Comparison of ENCODE assay signal across 19 cellular contexts in the genomic region with DNA sequence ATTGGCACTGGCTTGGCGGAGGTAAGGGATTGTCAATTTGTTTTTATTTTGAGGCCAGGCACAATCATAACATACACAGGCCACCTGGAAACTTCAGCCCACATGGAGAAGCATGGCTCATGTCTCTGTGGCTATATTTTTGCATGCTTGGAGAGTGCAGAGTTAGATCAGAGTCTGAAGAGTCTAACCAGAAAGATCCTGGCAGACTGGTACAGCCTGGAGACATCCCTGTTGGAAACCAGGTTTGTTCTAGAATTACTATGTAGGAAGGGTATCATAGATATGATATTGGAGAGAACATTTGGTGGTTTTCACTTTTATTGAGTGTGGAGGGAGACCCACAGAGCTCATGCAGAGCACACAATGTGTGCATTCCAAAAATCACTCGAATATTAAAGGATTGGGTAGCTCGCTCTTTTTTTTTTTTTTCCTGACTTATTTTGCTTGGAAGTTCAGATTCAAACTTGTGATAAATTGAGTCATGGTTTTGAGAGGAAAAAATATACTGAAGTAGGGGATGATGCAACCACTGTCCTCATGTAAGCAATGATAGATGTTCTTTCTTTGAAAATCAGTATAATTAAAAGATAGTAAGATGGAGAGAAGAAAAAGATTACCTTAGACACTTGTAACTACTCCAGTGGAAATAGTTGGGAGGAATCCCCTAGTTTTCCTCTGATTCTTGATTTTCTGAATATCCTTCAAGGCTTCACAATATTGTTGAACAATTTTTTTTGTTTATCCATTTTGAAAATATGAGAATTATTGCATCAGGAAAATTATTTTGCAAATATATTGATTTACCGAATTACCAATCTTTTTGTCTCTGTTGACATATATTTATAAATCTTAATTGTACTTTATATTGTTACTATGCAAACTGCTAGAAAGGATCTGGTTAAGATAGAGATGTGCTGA.
DNase-seq lines count a peak whose midpoint lies in the region; ATAC-seq and TF ChIP-seq lines count a peak whose summit lies in the region.
"Had no signal": no experiment of that assay in that cellular context is flagged by ENCODE, and none has a peak within 500 bp of the region (broad histone marks: within the 10 kb centered on the region; RNA-seq: fewer than 3 reads in every experiment).

No MANE protein-coding gene starts in this region.

- H3K27me3 ChIP-seq in OCI-LY3 (ENCODE audit: low read depth, low read length) (no peaks in the 10 kb centered on the region), osteoblast (ENCODE audit: insufficient read depth, low read length) (no peaks in the 10 kb centered on the region), testis (no peaks in the 10 kb centered on the region)

- no peak for TF ChIP-seq POLR2A in testis (IDR thresholded peaks at IDR 0.05)

- no peaks in the 10 kb centered on the region; the same call in 1 of the 2 replicates for H3K9me3 ChIP-seq in OCI-LY3 (ENCODE audit: insufficient read depth, low read length)
- no peaks in the 10 kb centered on the region for H3K9me3 ChIP-seq in osteoblast (ENCODE audit: low read depth, low read length)
- H3K9me3 ChIP-seq in testis = no peaks in the 10 kb centered on the region
- H3K9me3 ChIP-seq: HAP-1 had no signal

- no peak for TF ChIP-seq CTCF in OCI-LY3 (IDR thresholded peaks at IDR 0.05; ENCODE audit: low read depth, low read length)
- TF ChIP-seq CTCF in osteoblast (IDR thresholded peaks at IDR 0.05; ENCODE audit: extremely low read depth, low read depth, low read length) = no peak
- TF ChIP-seq CTCF in testis (IDR thresholded peaks at IDR 0.05) = no peak
- no peak for TF ChIP-seq CTCF in Calu3 (IDR thresholded peaks at IDR 0.05; ENCODE audit: unreplicated experiment)

- DNase-seq in GM03348 (ENCODE audit: low spot score) = peak; percentile 10
- peak; percentile 84 for DNase-seq in dedifferentiated amniotic fluid mesenchymal stem cell (ENCODE audit: extremely low spot score)
- DNase-seq in osteoblast (ENCODE audit: insufficient read length, low spot score, missing footprints) = no peak
- no peak for DNase-seq in activated T-cell treated with anti-CD3 and anti-CD28 coated beads, Interleukin-2, amount 50 U/mL, for 4 hours
- DNase-seq in testis = no peak
- DNase-seq in medulla oblongata (ENCODE audit: extremely low spot score) = no peak
- DNase-seq in Calu3 = no peak
- DNase-seq: activated CD4-positive, alpha-beta T cell treated with anti-CD3 and anti-CD28 coated beads for 1 hour; activated CD8-positive, alpha-beta memory T cell treated with anti-CD3 and anti-CD28 coated beads, Interleukin-2, amount 50 U/mL, for 48 hours; activated naive CD4-positive, alpha-beta T cell treated with anti-CD3 and anti-CD28 coated beads, Interleukin-2, amount 50 U/mL, for 16 hours; CD4-positive, alpha-beta memory T cell; KBM-7; left cardiac atrium; NCI-H187 treated with DMSO at 0.1 percent for 48 hours; NCI-H526 treated with DMSO at 0.1 percent for 48 hours had no signal

- H3K36me3 ChIP-seq in OCI-LY3 (replicated peaks; ENCODE audit: low read depth, low read length) (no peaks in the 10 kb centered on the region), osteoblast (ENCODE audit: insufficient read depth, low read length) (no peaks in the 10 kb centered on the region), testis (ENCODE audit: low read depth, missing control alignments) (no peaks in the 10 kb centered on the region)
- H3K36me3 ChIP-seq: HAP-1 had no signal

- no peak overlapping the region for H2AFZ ChIP-seq in OCI-LY3 (ENCODE audit: low read depth, low read length)
- peak overlapping the region; percentile 64 for H2AFZ ChIP-seq in osteoblast (ENCODE audit: low read length)

- H3K36me3 Mint-ChIP-seq in activated T-cell treated with anti-CD3 and anti-CD28 coated beads, Interleukin-2, amount 50 U/mL, for 4 hours (ENCODE audit: insufficient read depth) = no peaks in the 10 kb centered on the region
- H3K36me3 Mint-ChIP-seq in Calu3 (ENCODE audit: insufficient read depth, unreplicated experiment) = no peaks in the 10 kb centered on the region
- H3K36me3 Mint-ChIP-seq: CD4-positive, alpha-beta memory T cell had no signal

- H3K4me3 ChIP-seq in OCI-LY3 (ENCODE audit: low read length) (no peak overlapping the region), osteoblast (ENCODE audit: insufficient read depth, low read length) (no peak overlapping the region), testis (no peak overlapping the region)
- H3K4me3 ChIP-seq: HAP-1 had no signal

- H3K27ac ChIP-seq in OCI-LY3 (ENCODE audit: low read length) (no peak overlapping the region), osteoblast (ENCODE audit: low read depth, low read length) (no peak overlapping the region), testis (no peak overlapping the region)

- intact Hi-C loops in testis (cut with DNase I; ENCODE audit: low total_unique reads) = no loop called here
- intact Hi-C loops in Calu3 (cut with micrococcal nuclease; ENCODE audit: unreplicated experiment) = no loop called here

- ATAC-seq in activated T-cell treated with anti-CD3 and anti-CD28 coated beads, Interleukin-2, amount 50 U/mL, for 4 hours = no peak
- ATAC-seq: left cardiac atrium had no signal

- peaks cover 47% of the 10 kb centered on the region for H3K4me1 ChIP-seq in OCI-LY3 (ENCODE audit: low read length)
- H3K4me1 ChIP-seq in osteoblast (ENCODE audit: insufficient read depth, low read length) = peaks cover 5% of the 10 kb centered on the region
- H3K4me1 ChIP-seq in testis = no peaks in the 10 kb centered on the region
- H3K4me1 ChIP-seq: HAP-1 had no signal

- H3K27me3 Mint-ChIP-seq in activated T-cell treated with anti-CD3 and anti-CD28 coated beads, Interleukin-2, amount 50 U/mL, for 4 hours (ENCODE audit: low read depth) = peaks cover 2% of the 10 kb centered on the region
- no peaks in the 10 kb centered on the region for H3K27me3 Mint-ChIP-seq in Calu3 (ENCODE audit: unreplicated experiment)
- H3K27me3 Mint-ChIP-seq: central memory CD8-positive, alpha-beta T cell had no signal

- no peak overlapping the region for H3K9ac ChIP-seq in OCI-LY3 (ENCODE audit: low read length)

- WGBS in testis, 2 donors = 87 to 92% methylated on average over 4 of the region's 4 CpGs

- no peak overlapping the region for H3K4me3 Mint-ChIP-seq in activated T-cell treated with anti-CD3 and anti-CD28 coated beads, Interleukin-2, amount 50 U/mL, for 4 hours
- no peak overlapping the region for H3K4me3 Mint-ChIP-seq in Calu3 (ENCODE audit: low read depth, unreplicated experiment)
- H3K4me3 Mint-ChIP-seq: CD4-positive, alpha-beta memory T cell; central memory CD8-positive, alpha-beta T cell; T-helper 2 cell treated with Interferon-gamma antibody and Interleukin-4, amounts not matched to agents 5 μg/mL and 100 μg/mL, for 36 hours had no signal

- no peaks in the 10 kb centered on the region for H4K20me1 ChIP-seq in OCI-LY3 (ENCODE audit: insufficient read depth, low read length)
- no peaks in the 10 kb centered on the region for H4K20me1 ChIP-seq in osteoblast (ENCODE audit: insufficient read depth, low read length)

- BruUV-seq in Calu3 (replicated peaks; lab: Mats Ljungman, UMichigan) = no TSS peak

- H3K4me1 Mint-ChIP-seq in activated T-cell treated with anti-CD3 and anti-CD28 coated beads, Interleukin-2, amount 50 U/mL, for 4 hours (ENCODE audit: low read depth) = no peaks in the 10 kb centered on the region
- peaks cover 9% of the 10 kb centered on the region for H3K4me1 Mint-ChIP-seq in Calu3 (ENCODE audit: low read depth, unreplicated experiment)
- H3K4me1 Mint-ChIP-seq: CD4-positive, alpha-beta memory T cell; central memory CD8-positive, alpha-beta T cell had no signal

- CTCF ChIA-PET in Calu3 (lab: Charles Lee) = no interaction called here

- H3K79me2 ChIP-seq in OCI-LY3 (ENCODE audit: low read length) (no peaks in the 10 kb centered on the region), osteoblast (ENCODE audit: insufficient read depth, low read length) (no peaks in the 10 kb centered on the region)

- H3K4me2 ChIP-seq in OCI-LY3 (ENCODE audit: low read length) (peak overlapping the region; percentile 70; the same call in 1 of the 2 replicates), osteoblast (ENCODE audit: insufficient read depth, low read length) (no peak overlapping the region)

- no peak overlapping the region for H3K27ac Mint-ChIP-seq in Calu3 (ENCODE audit: unreplicated experiment)
- H3K27ac Mint-ChIP-seq: CD4-positive, alpha-beta memory T cell; T-helper 2 cell treated with Interferon-gamma antibody and Interleukin-4, amounts not matched to agents 5 μg/mL and 100 μg/mL, for 36 hours had no signal

- no peaks in the 10 kb centered on the region for H3K9me3 Mint-ChIP-seq in activated T-cell treated with anti-CD3 and anti-CD28 coated beads, Interleukin-2, amount 50 U/mL, for 4 hours
- no peaks in the 10 kb centered on the region for H3K9me3 Mint-ChIP-seq in Calu3 (ENCODE audit: low read depth, unreplicated experiment)
- H3K9me3 Mint-ChIP-seq: central memory CD8-positive, alpha-beta T cell; T-helper 2 cell treated with Interferon-gamma antibody and Interleukin-4, amounts not matched to agents 5 μg/mL and 100 μg/mL, for 36 hours had no signal

Comparison
In these comparisons a context has a peak if more than half of its experiments do, and no peak if none do; other contexts are left out.
1. DNase-seq: peak in GM03348 (single experiment) and dedifferentiated amniotic fluid mesenchymal stem cell (single experiment); none in osteoblast (single experiment), activated T-cell treated with anti-CD3 and anti-CD28 coated beads, Interleukin-2, amount 50 U/mL, for 4 hours (single experiment), testis (single experiment), medulla oblongata (single experiment) and Calu3 (single experiment).